In genomic region chr14:23324455-23324846, GRCh38 we compare ENCODE assay signal across 15 cellular contexts.
"Had no signal": no experiment of that assay in that cellular context is flagged by ENCODE, and none has a peak within 500 bp of the region (broad histone marks: within the 10 kb centered on the region; RNA-seq: fewer than 3 reads in every experiment).

No MANE protein-coding gene starts in this region.

- H3K9me3 ChIP-seq: colonic mucosa, esophagus squamous epithelium, vagina had no signal

- H3K27me3 Mint-ChIP-seq: activated CD4-positive, alpha-beta T cell treated with anti-CD3 and anti-CD28 coated beads, Interleukin-2, amount 10 ng/mL, durations not matched to agents 24 days and 14 days; activated naive CD4-positive, alpha-beta T cell treated with anti-CD3 and anti-CD28 coated beads, Interleukin-2, amount 10 ng/mL, durations not matched to agents 7 days and 5 days; activated T-helper 17 cell treated with anti-CD3 and anti-CD28 coated beads, Interleukin-2, amount 50 U/mL, for 72 hours; natural killer cell treated with Interleukin-12 subunit alpha and Interleukin-12 subunit beta and Interleukin-15 and Interleukin-18, amount 100 ng/mL, for 72 hours had no signal

- H3K9me3 Mint-ChIP-seq: activated T-helper 17 cell treated with anti-CD3 and anti-CD28 coated beads, Interleukin-2, amount 50 U/mL, for 72 hours; natural killer cell treated with Interleukin-12 subunit alpha and Interleukin-12 subunit beta and Interleukin-15 and Interleukin-18, amount 100 ng/mL, for 72 hours had no signal

- ATAC-seq: activated T-helper 17 cell treated with anti-CD3 and anti-CD28 coated beads, Interleukin-2, amount 50 U/mL, for 72 hours; natural killer cell treated with Interleukin-12 subunit alpha and Interleukin-12 subunit beta and Interleukin-15 and Interleukin-18, amount 100 ng/mL, for 72 hours had no signal

- H3K27ac ChIP-seq: colonic mucosa, esophagus squamous epithelium, vagina had no signal

- H3K4me3 ChIP-seq: colonic mucosa, esophagus squamous epithelium, vagina had no signal

- H3K4me3 Mint-ChIP-seq: activated CD4-positive, alpha-beta T cell treated with anti-CD3 and anti-CD28 coated beads, Interleukin-2, amount 10 ng/mL, durations not matched to agents 24 days and 14 days; activated naive CD4-positive, alpha-beta T cell treated with anti-CD3 and anti-CD28 coated beads, Interleukin-2, amount 10 ng/mL, durations not matched to agents 7 days and 5 days; activated T-helper 17 cell treated with anti-CD3 and anti-CD28 coated beads, Interleukin-2, amount 50 U/mL, for 72 hours; natural killer cell treated with Interleukin-12 subunit alpha and Interleukin-12 subunit beta and Interleukin-15 and Interleukin-18, amount 100 ng/mL, for 72 hours; T-helper 2 cell treated with Interferon-gamma antibody and Interleukin-4, amounts not matched to agents 5 μg/mL and 100 μg/mL, for 36 hours had no signal

- DNase-seq: activated CD4-positive, alpha-beta T cell treated with anti-CD3 and anti-CD28 coated beads, Interleukin-2, amount 10 ng/mL, durations not matched to agents 24 days and 14 days; activated CD4-positive, CD25-positive, alpha-beta regulatory T cell; activated naive CD4-positive, alpha-beta T cell treated with anti-CD3 and anti-CD28 coated beads, Interleukin-2, amount 10 ng/mL, durations not matched to agents 7 days and 5 days; caudate nucleus; colonic mucosa; effector CD8-positive, alpha-beta T cell; esophagus squamous epithelium; foreskin fibroblast; glutamatergic neuron; mesendoderm; stimulated activated CD4-positive, alpha-beta T cell treated with anti-CD3 and anti-CD28 coated beads, Interleukin-2, amount 100 ng/mL, for 24 hours had no signal

- H3K27me3 ChIP-seq: colonic mucosa, esophagus squamous epithelium, vagina had no signal

- H3K27ac Mint-ChIP-seq: activated CD4-positive, alpha-beta T cell treated with anti-CD3 and anti-CD28 coated beads, Interleukin-2, amount 10 ng/mL, durations not matched to agents 24 days and 14 days; activated naive CD4-positive, alpha-beta T cell treated with anti-CD3 and anti-CD28 coated beads, Interleukin-2, amount 10 ng/mL, durations not matched to agents 7 days and 5 days; activated T-helper 17 cell treated with anti-CD3 and anti-CD28 coated beads, Interleukin-2, amount 50 U/mL, for 72 hours; natural killer cell treated with Interleukin-12 subunit alpha and Interleukin-12 subunit beta and Interleukin-15 and Interleukin-18, amount 100 ng/mL, for 72 hours; T-helper 2 cell treated with Interferon-gamma antibody and Interleukin-4, amounts not matched to agents 5 μg/mL and 100 μg/mL, for 36 hours had no signal

- H3K4me1 ChIP-seq: colonic mucosa had no signal
